8 cellular contexts compared by ENCODE assay signal in the genomic region with DNA sequence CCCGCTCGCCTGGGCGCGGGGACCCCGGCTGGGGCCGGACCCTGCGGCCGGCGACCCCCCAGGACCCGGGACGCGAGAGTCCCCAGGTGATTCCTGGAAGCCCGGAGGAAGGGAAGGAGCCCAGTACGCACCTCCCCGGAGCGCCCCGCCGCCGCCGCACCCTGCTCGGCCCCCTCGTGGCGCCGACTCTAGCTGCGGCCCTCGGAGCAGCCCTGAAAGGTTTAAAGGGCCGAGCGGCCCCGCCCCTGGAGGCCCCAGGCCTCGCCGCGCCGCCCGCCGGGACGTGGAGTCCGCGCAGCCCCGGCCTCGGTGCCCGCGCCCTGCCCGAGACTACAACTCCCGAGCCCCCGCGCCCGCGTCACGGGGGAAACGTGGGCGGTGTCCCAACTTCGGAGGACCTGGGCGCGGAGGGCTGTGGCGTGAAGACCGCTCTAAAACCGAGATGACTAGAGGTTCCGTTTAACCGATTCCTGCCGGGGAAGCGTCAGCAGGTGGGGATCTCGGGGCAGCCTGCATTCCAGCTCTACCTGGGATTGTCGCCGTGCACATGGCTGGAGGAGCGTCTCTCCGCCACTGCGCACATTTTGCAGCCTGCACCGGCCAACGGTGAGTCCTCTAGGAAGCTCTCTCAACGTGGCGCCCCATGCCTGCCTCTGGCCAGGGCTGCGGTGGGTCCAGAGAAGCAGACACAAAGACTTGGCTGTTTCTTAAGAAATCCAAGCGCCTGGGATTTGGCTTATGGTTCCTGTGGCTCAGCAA. TPM values are rescaled to one million over a fixed set of nuclear protein-coding genes. Genes with fewer than 3 reads are reported as not detected.
A peak's percentile ranks its signal among the peaks of the same experiment; 100 is the strongest.
DNase-seq lines count a peak whose midpoint lies in the region; ATAC-seq and TF ChIP-seq lines count a peak whose summit lies in the region.

A gene with protein sequence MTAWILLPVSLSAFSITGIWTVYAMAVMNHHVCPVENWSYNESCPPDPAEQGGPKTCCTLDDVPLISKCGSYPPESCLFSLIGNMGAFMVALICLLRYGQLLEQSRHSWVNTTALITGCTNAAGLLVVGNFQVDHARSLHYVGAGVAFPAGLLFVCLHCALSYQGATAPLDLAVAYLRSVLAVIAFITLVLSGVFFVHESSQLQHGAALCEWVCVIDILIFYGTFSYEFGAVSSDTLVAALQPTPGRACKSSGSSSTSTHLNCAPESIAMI (minus strand): TSS at position 223 of the 759 bp plus-strand sequence. CDS start 750 bp downstream, outside the sequence.

- no peaks in the 10 kb centered on the region for H3K27me3 ChIP-seq in adrenal gland
- no peaks in the 10 kb centered on the region for H3K27me3 ChIP-seq in heart right ventricle
- no peaks in the 10 kb centered on the region for H3K27me3 ChIP-seq in upper lobe of left lung

- TF ChIP-seq POLR2A in adrenal gland (IDR thresholded peaks at IDR 0.05): peak; percentile 79 to 96
- peak in 3 of 4 donors; percentile 72 to 96 (median 93) for TF ChIP-seq POLR2A in upper lobe of left lung (IDR thresholded peaks at IDR 0.05)

- peak; percentile 72 for DNase-seq in NCI-H1048 (lab: John Stamatoyannopoulos, UW)
- peak; percentile 69 for DNase-seq in T follicular helper cell (ENCODE audit: low read depth)
- peak; percentile 94 to 97 (median 95) for DNase-seq in adrenal gland
- peak; percentile 94 to 95 for DNase-seq in heart right ventricle
- DNase-seq in posterior vena cava (ENCODE audit: low spot score): peak; percentile 98
- peak; percentile 97 to 99 for DNase-seq in upper lobe of left lung

- H3K4me3 ChIP-seq in adrenal gland (peak within 1 kb of the TSS; percentile 25 to 89 (median 58)), heart right ventricle (peak within 1 kb of the TSS; percentile 64 to 92 (median 75)), upper lobe of left lung (peak within 1 kb of the TSS; percentile 64 to 85 (median 75))

- peaks cover 0 to 31% of the 10 kb centered on the region in 2 donors for H3K36me3 ChIP-seq in adrenal gland (replicated peaks in 1 of 2)
- peaks cover 0 to 51% (median 5%) of the 10 kb centered on the region in 9 donors for H3K36me3 ChIP-seq in heart right ventricle
- H3K36me3 ChIP-seq in upper lobe of left lung: peaks cover 1 to 33% (median 14%) of the 10 kb centered on the region in 4 donors

- intact Hi-C loops in adrenal gland (cut with DNase I) (no loop called here), heart right ventricle (cut with DNase I) (loop anchor here in 5 of 10 donors (2.0 to 5.0 kb wide), 2 partner anchors 40 to 42 kb away; a partner anchor contains a TSS), posterior vena cava (cut with DNase I) (loop anchor here in 1 of 2 donors (5.0 kb wide), 1 partner anchor 40 kb away; a partner anchor contains a TSS)

- H3K27ac ChIP-seq in adrenal gland (peak within 1 kb of the TSS; percentile 71 to 96 (median 87)), heart right ventricle (peak within 1 kb of the TSS; percentile 71 to 94 (median 88)), upper lobe of left lung (peak within 1 kb of the TSS; percentile 87 to 92 (median 92))

- peaks cover 15 to 29% of the 10 kb centered on the region in 2 donors for H3K4me1 ChIP-seq in adrenal gland (replicated peaks in 1 of 2)
- peaks cover 6 to 61% (median 55%) of the 10 kb centered on the region in 9 donors for H3K4me1 ChIP-seq in heart right ventricle
- H3K4me1 ChIP-seq in upper lobe of left lung: peaks cover 38 to 65% (median 49%) of the 10 kb centered on the region in 4 donors

- peak in 1 of 4 donors; percentile 2 for TF ChIP-seq EP300 in upper lobe of left lung (IDR thresholded peaks at IDR 0.05)

- H3K9me3 ChIP-seq in adrenal gland (replicated peaks in 1 of 3) (no peaks in the 10 kb centered on the region), heart right ventricle (no peaks in the 10 kb centered on the region), upper lobe of left lung (no peaks in the 10 kb centered on the region)

- ATAC-seq in HG02571 (IDR thresholded peaks at IDR 0.05; ENCODE audit: unreplicated experiment): peak; percentile 97
- peak; percentile 92 to 97 (median 94) for ATAC-seq in heart right ventricle
- ATAC-seq in upper lobe of left lung (ENCODE audit: low FRiP score in 2 of 2): peak; percentile 94 to 98

- TF ChIP-seq CTCF in GM12872 (IDR thresholded peaks at IDR 0.05; ENCODE audit: insufficient read depth, low read depth, low read length) (peak; percentile 21; the same call in 1 of the 3 replicates), adrenal gland (IDR thresholded peaks at IDR 0.05) (peak in 3 of 6 experiments; percentile 49 to 64 (median 62)), heart right ventricle (IDR thresholded peaks at IDR 0.05) (peak; percentile 11 to 68 (median 44)), upper lobe of left lung (IDR thresholded peaks at IDR 0.05) (peak; percentile 47 to 90 (median 76))

- WGBS in adrenal gland, 4 donors: 0 to 1% (median 0%) methylated on average over 4 to 73 of the region's 73 CpGs
- WGBS in heart right ventricle, 2 donors: 0 to 1% methylated on average over 64 to 73 of the region's 73 CpGs
- WGBS in upper lobe of left lung, 2 donors: 0% methylated on average over 29 of the region's 73 CpGs; no CpG with 5 or more reads in 1 of the 2 donors

RNA-seq across cellular contexts. Expression of the gene that starts here (rescaled TPM):
- total RNA-seq in adrenal gland: 10 to 100 TPM; 16.0 to 31.2 (median 22.6) TPM
- 10 to 100 TPM; 11.6 to 79.1 (median 61.4) TPM for polyA plus RNA-seq in adrenal gland
- 10 to 100 TPM in 5 of 10 donors, 1 to 10 TPM in 5; 7.6 to 13.9 (median 9.6) TPM for total RNA-seq in heart right ventricle
- polyA plus RNA-seq in heart right ventricle: 10 to 100 TPM; 10.1 to 21.1 TPM
- total RNA-seq in posterior vena cava: 10 to 100 TPM; 18.3 to 18.5 TPM
- 10 to 100 TPM; 18.9 to 45.8 (median 32.0) TPM for total RNA-seq in upper lobe of left lung

Comparison
In these comparisons a context has a peak if more than half of its experiments do, and no peak if none do; other contexts are left out.
1. Peak in every context shown above with its lines: DNase-seq, ATAC-seq, H3K4me3 ChIP-seq and H3K27ac ChIP-seq.